8 cellular contexts compared by ENCODE assay signal in genomic region chr2:27264753-27265535, GRCh38. TPM values are rescaled to one million over a fixed set of nuclear protein-coding genes. Genes with fewer than 3 reads are reported as not detected.
A peak's percentile ranks its signal among the peaks of the same experiment; 100 is the strongest.
DNase-seq lines count a peak whose midpoint lies in the region; ATAC-seq and TF ChIP-seq lines count a peak whose summit lies in the region.

No MANE protein-coding gene starts in this region.

- peaks cover 8% of the 10 kb centered on the region for H3K36me3 Mint-ChIP-seq in endothelial cell (ENCODE audit: low read depth, unreplicated experiment)
- peaks cover 5% of the 10 kb centered on the region for H3K36me3 Mint-ChIP-seq in stimulated activated effector memory CD8-positive, alpha-beta T cell treated with anti-CD3 and anti-CD28 coated beads, Interleukin-12 subunit alpha, Interleukin-12 subunit beta, amount 100 ng/mL, for 72 hours

- peak overlapping the region in 1 of 2 donors; percentile 10 for H3K9ac ChIP-seq in mucosa of rectum (ENCODE audit: low read depth in 1 of 2, low read length in 2 of 2)

- H3K4me1 ChIP-seq in BE2C (peaks cover 8% of the 10 kb centered on the region), HEK293 (ENCODE audit: control insufficient read depth, insufficient read depth, low read length) (peaks cover 9% of the 10 kb centered on the region), mucosa of rectum (ENCODE audit: control insufficient read depth in 2 of 2, insufficient read depth in 2 of 2, low read length in 2 of 2) (peaks cover 15 to 18% of the 10 kb centered on the region in 2 donors)

- H3K27ac Mint-ChIP-seq in endothelial cell (ENCODE audit: unreplicated experiment), result no peak overlapping the region
- no peak overlapping the region for H3K27ac Mint-ChIP-seq in stimulated activated effector memory CD8-positive, alpha-beta T cell treated with anti-CD3 and anti-CD28 coated beads, Interleukin-12 subunit alpha, Interleukin-12 subunit beta, amount 100 ng/mL, for 72 hours

- H3K9me3 Mint-ChIP-seq in endothelial cell (ENCODE audit: unreplicated experiment), result no peaks in the 10 kb centered on the region
- H3K9me3 Mint-ChIP-seq in stimulated activated effector memory CD8-positive, alpha-beta T cell treated with anti-CD3 and anti-CD28 coated beads, Interleukin-12 subunit alpha, Interleukin-12 subunit beta, amount 100 ng/mL, for 72 hours, result no peaks in the 10 kb centered on the region

- POLR2A ChIA-PET in HEK293 (lab: Yijun Ruan, JAX), result interaction anchor here (1.0 kb wide), 1 partner anchor 15 kb away, joined by 3 read pairs; no protein-coding TSS in a partner anchor

- peak; percentile 60 for ATAC-seq in stimulated activated effector memory CD8-positive, alpha-beta T cell treated with anti-CD3 and anti-CD28 coated beads, Interleukin-12 subunit alpha, Interleukin-12 subunit beta, amount 100 ng/mL, for 72 hours
- ATAC-seq in HG03439 (IDR thresholded peaks at IDR 0.05; ENCODE audit: unreplicated experiment), result no peak

- H3K4me3 Mint-ChIP-seq in endothelial cell (ENCODE audit: unreplicated experiment), result peak overlapping the region; percentile 72
- no peak overlapping the region for H3K4me3 Mint-ChIP-seq in stimulated activated effector memory CD8-positive, alpha-beta T cell treated with anti-CD3 and anti-CD28 coated beads, Interleukin-12 subunit alpha, Interleukin-12 subunit beta, amount 100 ng/mL, for 72 hours

- H3K9me3 ChIP-seq in BE2C (peaks cover 6% of the 10 kb centered on the region), HEK293 (ENCODE audit: control insufficient read depth, insufficient read depth, low read depth, low read length) (no peaks in the 10 kb centered on the region), mucosa of rectum (ENCODE audit: control insufficient read depth in 2 of 2, low read length in 2 of 2) (no peaks in the 10 kb centered on the region)

- H3K27ac ChIP-seq in HEK293 (ENCODE audit: extremely low read depth, low read depth, low read length), result no peak overlapping the region; the same call in 1 of the 2 replicates
- no peak overlapping the region for H3K27ac ChIP-seq in mucosa of rectum (ENCODE audit: low read depth in 2 of 2, low read length in 2 of 2)

- peaks cover 26% of the 10 kb centered on the region for H3K4me1 Mint-ChIP-seq in endothelial cell (ENCODE audit: unreplicated experiment)
- peaks cover 34% of the 10 kb centered on the region for H3K4me1 Mint-ChIP-seq in stimulated activated effector memory CD8-positive, alpha-beta T cell treated with anti-CD3 and anti-CD28 coated beads, Interleukin-12 subunit alpha, Interleukin-12 subunit beta, amount 100 ng/mL, for 72 hours

- CTCF ChIA-PET in HEK293 (lab: Yijun Ruan, JAX), result interaction anchor here (0.6 to 6.2 kb wide), 19 partner anchors 9 to 667 kb away, joined by 3 to 96 read pairs (median 5); partner anchors contain the start of gene TRIM54

- H3K27me3 ChIP-seq in BE2C (peaks cover 57% of the 10 kb centered on the region), mucosa of rectum (ENCODE audit: control insufficient read depth in 2 of 2, insufficient read depth in 2 of 2, low read length in 2 of 2) (peaks cover 57 to 62% of the 10 kb centered on the region in 2 donors)

- DNase-seq in BE2C (peak; percentile 90), NCI-H748 (lab: John Stamatoyannopoulos, UW; ENCODE audit: unreplicated experiment) (peak; percentile 87), endothelial cell (ENCODE audit: low spot score) (peak; percentile 91)
- DNase-seq in activated CD8-positive, alpha-beta memory T cell treated with anti-CD3 and anti-CD28 coated beads for 24 hours, result peak; percentile 83
- DNase-seq in stimulated activated effector memory CD8-positive, alpha-beta T cell treated with anti-CD3 and anti-CD28 coated beads, Interleukin-12 subunit alpha, Interleukin-12 subunit beta, amount 100 ng/mL, for 72 hours (ENCODE audit: low spot score in 2 of 2), result peak; percentile 22 to 66

- H3K4me3 ChIP-seq in BE2C (ENCODE audit: low read depth, low read length), result peak overlapping the region; percentile 66
- peak overlapping the region; percentile 25 for H3K4me3 ChIP-seq in HEK293 (ENCODE audit: low read depth, low read length)
- peak overlapping the region; percentile 48 for H3K4me3 ChIP-seq in mucosa of rectum (ENCODE audit: low read length in 2 of 2)

- H3K27me3 Mint-ChIP-seq in endothelial cell (ENCODE audit: unreplicated experiment), result peaks cover 19% of the 10 kb centered on the region

- TF ChIP-seq CTCF in BE2C (IDR thresholded peaks at IDR 0.05; ENCODE audit: low read depth, low read length), result peak; percentile 72
- TF ChIP-seq CTCF in HEK293 (tag by site-specific recombination; IDR thresholded peaks at IDR 0.05), result peak; percentile 98
- TF ChIP-seq CTCF in endothelial cell (IDR thresholded peaks at IDR 0.05; ENCODE audit: unreplicated experiment), result peak; percentile 47

- H3K36me3 ChIP-seq in BE2C (no peaks in the 10 kb centered on the region; the same call in 1 of the 2 replicates), HEK293 (ENCODE audit: control insufficient read depth in 2 of 2, insufficient read depth in 1 of 2, low read length in 2 of 2) (no peaks in the 10 kb centered on the region), mucosa of rectum (ENCODE audit: control insufficient read depth in 2 of 2, insufficient read depth in 2 of 2, low read length in 2 of 2) (no peaks in the 10 kb centered on the region)

TF ChIP-seq in HEK293, 187 proteins besides CTCF, POLR2A, EP300 and RAD21 (continues in another document):
- peak; percentile 81 for TF ChIP-seq ZNF335 (tag by site-specific recombination; conservative IDR thresholded peaks at IDR 0.05)
- TF ChIP-seq ELK4 (IDR thresholded peaks at IDR 0.05; ENCODE audit: borderline replicate concordance, low read depth, low read length), result no peak
- TF ChIP-seq ZNF280D (tag by site-specific recombination; IDR thresholded peaks at IDR 0.05), result no peak
- TF ChIP-seq ZNF174 (tag by site-specific recombination; IDR thresholded peaks at IDR 0.05), result no peak
- no peak for TF ChIP-seq ZNF114 (tag by site-specific recombination; IDR thresholded peaks at IDR 0.05)
- no peak for TF ChIP-seq INSM2 (tag by site-specific recombination; IDR thresholded peaks at IDR 0.05)

RNA-seq across cellular contexts. Expression of gene SLC30A3, which starts 2.1 kb away (rescaled TPM):
- polyA plus RNA-seq in BE2C (2012; ENCODE audit: insufficient read depth, insufficient read length, low read depth), result 1.5 TPM
- not detected for total RNA-seq in endothelial cell (ENCODE audit: unreplicated experiment)

RNA-seq across cellular contexts. Expression of gene DNAJC5G, which starts 10.3 kb away (rescaled TPM):
- 0.39 TPM for polyA plus RNA-seq in BE2C (2012; ENCODE audit: insufficient read depth, insufficient read length, low read depth)
- total RNA-seq in endothelial cell (ENCODE audit: unreplicated experiment), result not detected

RNA-seq across cellular contexts. Expression of gene TRIM54, which starts 17.3 kb away (rescaled TPM):
- polyA plus RNA-seq in BE2C (2012; ENCODE audit: insufficient read depth, insufficient read length, low read depth), result not detected
- not detected for total RNA-seq in endothelial cell (ENCODE audit: unreplicated experiment)

RNA-seq across cellular contexts. Expression of gene UCN, which starts 43.3 kb away (rescaled TPM):
- polyA plus RNA-seq in BE2C (2012; ENCODE audit: insufficient read depth, insufficient read length, low read depth), result 4.1 TPM
- total RNA-seq in endothelial cell (ENCODE audit: unreplicated experiment), result 1.5 TPM

RNA-seq across cellular contexts. Expression of gene CAD, which starts 47.8 kb away (rescaled TPM):
- 164 TPM for polyA plus RNA-seq in BE2C (2012; ENCODE audit: insufficient read depth, insufficient read length, low read depth)
- total RNA-seq in endothelial cell (ENCODE audit: unreplicated experiment), result 49.4 TPM

Comparison
In these comparisons a context has a peak if more than half of its experiments do, and no peak if none do; other contexts are left out.
1. CTCF ChIP-seq: peak in every context shown above with its lines; median percentile 98 in HEK293; 72 in BE2C; 47 in endothelial cell.